ENCODE assay signal across 15 cellular contexts in genomic region chr5:180080670-180081280, GRCh38. TPM values are rescaled to one million over a fixed set of nuclear protein-coding genes. Genes with fewer than 3 reads are reported as not detected.
A peak's percentile ranks its signal among the peaks of the same experiment; 100 is the strongest.
DNase-seq lines count a peak whose midpoint lies in the region; TF ChIP-seq lines count a peak whose summit lies in the region.
"Had no signal": no experiment of that assay in that cellular context is flagged by ENCODE, and none has a peak within 500 bp of the region (broad histone marks: within the 10 kb centered on the region; RNA-seq: fewer than 3 reads in every experiment).

No MANE protein-coding gene starts in this region.

- H3K36me3 Mint-ChIP-seq in progenitor cell of endocrine pancreas (ENCODE audit: insufficient read depth): no peaks in the 10 kb centered on the region

- peak overlapping the region; percentile 15 to 55 (median 51); a peak in 18 of 22 replicates for H3K4me2 ChIP-seq in BLaER1 treated with 17β-estradiol and CSF1 and Interleukin-3, amounts not matched to agents 10 nM and 100 nM

- peaks cover 8% of the 10 kb centered on the region for H3K27me3 Mint-ChIP-seq in progenitor cell of endocrine pancreas

- no peaks in the 10 kb centered on the region; a peak in 1 of 22 replicates for H3K27me3 ChIP-seq in BLaER1 treated with 17β-estradiol and CSF1 and Interleukin-3, amounts not matched to agents 10 nM and 100 nM
- H3K27me3 ChIP-seq: breast epithelium had no signal

- no peak overlapping the region for H3K27ac Mint-ChIP-seq in progenitor cell of endocrine pancreas
- H3K27ac Mint-ChIP-seq: nephron progenitor cell; T-helper 1 cell treated with Interleukin-12 subunit alpha and Interleukin-12 subunit beta and Interleukin-4 antibody, amounts not matched to agents 30 μg/mL and 1 μg/mL, for 36 hours had no signal

- H3K9ac ChIP-seq in BLaER1 treated with 17β-estradiol and CSF1 and Interleukin-3, amounts not matched to agents 10 nM and 100 nM: 0 out of 22 replicates have a peak overlapping the region, but pooled peaks of 1 of the 11 experiments have one; percentile 5

- peak; percentile 49 to 56 for DNase-seq in activated CD4-positive, alpha-beta T cell treated with anti-CD3 and anti-CD28 coated beads for 4 hours
- DNase-seq in activated naive CD4-positive, alpha-beta T cell treated with anti-CD3 and anti-CD28 coated beads, Interleukin-2, amount 50 U/mL, for 16 hours: peak; percentile 65
- peak; percentile 67 for DNase-seq in stimulated activated CD4-positive, alpha-beta T cell treated with anti-CD3 and anti-CD28 coated beads, Interleukin-15, amount 100 ng/mL, for 24 hours
- DNase-seq in NCI-H774 (lab: John Stamatoyannopoulos, UW) (no peak), LoVo (ENCODE audit: low spot score) (no peak), progenitor cell of endocrine pancreas (ENCODE audit: low spot score, unreplicated experiment) (no peak), NOMO-1 (lab: John Stamatoyannopoulos, UW; ENCODE audit: unreplicated experiment in 2 of 2) (no peak)
- DNase-seq: EL, left cardiac atrium, NCI-H345, nephron progenitor cell, sigmoid colon had no signal

- H3K27ac ChIP-seq in BLaER1 treated with 17β-estradiol and CSF1 and Interleukin-3, amounts not matched to agents 10 nM and 100 nM: no peak overlapping the region
- H3K27ac ChIP-seq: breast epithelium, sigmoid colon had no signal

- peaks cover 18 to 41% (median 33%) of the 10 kb centered on the region in 10 experiments for H3K4me1 ChIP-seq in BLaER1 treated with 17β-estradiol and CSF1 and Interleukin-3, amounts not matched to agents 10 nM and 100 nM
- H3K4me1 ChIP-seq: breast epithelium, sigmoid colon had no signal

- TF ChIP-seq CTCF in progenitor cell of endocrine pancreas (IDR thresholded peaks at IDR 0.05; ENCODE audit: unreplicated experiment): no peak

- H3K4me1 Mint-ChIP-seq in progenitor cell of endocrine pancreas (ENCODE audit: low read depth): peaks cover 13% of the 10 kb centered on the region

- H3K9me3 Mint-ChIP-seq in progenitor cell of endocrine pancreas (ENCODE audit: low read depth): no peaks in the 10 kb centered on the region
- H3K9me3 Mint-ChIP-seq: T-helper 1 cell treated with Interleukin-12 subunit alpha and Interleukin-12 subunit beta and Interleukin-4 antibody, amounts not matched to agents 30 μg/mL and 1 μg/mL, for 36 hours had no signal

- H3K9me3 ChIP-seq in BLaER1 treated with 17β-estradiol and CSF1 and Interleukin-3, amounts not matched to agents 10 nM and 100 nM (replicated peaks in 1 of 11): peaks cover 8 to 51% (median 38%) of the 10 kb centered on the region in 11 experiments; a peak in 20 of 22 replicates
- H3K9me3 ChIP-seq: breast epithelium, sigmoid colon had no signal

- no peak overlapping the region for H3K4me3 ChIP-seq in BLaER1 treated with 17β-estradiol and CSF1 and Interleukin-3, amounts not matched to agents 10 nM and 100 nM
- H3K4me3 ChIP-seq: breast epithelium, sigmoid colon had no signal

- no peak overlapping the region for H3K4me3 Mint-ChIP-seq in progenitor cell of endocrine pancreas (ENCODE audit: low read depth)
- H3K4me3 Mint-ChIP-seq: nephron progenitor cell; T-helper 1 cell treated with Interleukin-12 subunit alpha and Interleukin-12 subunit beta and Interleukin-4 antibody, amounts not matched to agents 30 μg/mL and 1 μg/mL, for 36 hours had no signal

- no peaks in the 10 kb centered on the region; a peak in 1 of 22 replicates for H3K36me3 ChIP-seq in BLaER1 treated with 17β-estradiol and CSF1 and Interleukin-3, amounts not matched to agents 10 nM and 100 nM
- H3K36me3 ChIP-seq: breast epithelium, sigmoid colon had no signal

- H4K20me1 ChIP-seq in BLaER1 treated with 17β-estradiol and CSF1 and Interleukin-3, amounts not matched to agents 10 nM and 100 nM: no peaks in the 10 kb centered on the region

RNA-seq across cellular contexts. Expression of gene RNF130, which starts 9.2 kb away (rescaled TPM):
- 73.8 and 74.1 TPM in 2 replicates for total RNA-seq in progenitor cell of endocrine pancreas

Comparison
In these comparisons a context has a peak if more than half of its experiments do, and no peak if none do; other contexts are left out.
1. DNase-seq: peak in activated CD4-positive, alpha-beta T cell treated with anti-CD3 and anti-CD28 coated beads for 4 hours (2 of 2), activated naive CD4-positive, alpha-beta T cell treated with anti-CD3 and anti-CD28 coated beads, Interleukin-2, amount 50 U/mL, for 16 hours (single experiment) and stimulated activated CD4-positive, alpha-beta T cell treated with anti-CD3 and anti-CD28 coated beads, Interleukin-15, amount 100 ng/mL, for 24 hours (single experiment); none in NCI-H774 (single experiment), LoVo (single experiment), progenitor cell of endocrine pancreas (single experiment) and NOMO-1 (0 of 2).